ENCODE assay signal across 1 cellular context in the genomic region with DNA sequence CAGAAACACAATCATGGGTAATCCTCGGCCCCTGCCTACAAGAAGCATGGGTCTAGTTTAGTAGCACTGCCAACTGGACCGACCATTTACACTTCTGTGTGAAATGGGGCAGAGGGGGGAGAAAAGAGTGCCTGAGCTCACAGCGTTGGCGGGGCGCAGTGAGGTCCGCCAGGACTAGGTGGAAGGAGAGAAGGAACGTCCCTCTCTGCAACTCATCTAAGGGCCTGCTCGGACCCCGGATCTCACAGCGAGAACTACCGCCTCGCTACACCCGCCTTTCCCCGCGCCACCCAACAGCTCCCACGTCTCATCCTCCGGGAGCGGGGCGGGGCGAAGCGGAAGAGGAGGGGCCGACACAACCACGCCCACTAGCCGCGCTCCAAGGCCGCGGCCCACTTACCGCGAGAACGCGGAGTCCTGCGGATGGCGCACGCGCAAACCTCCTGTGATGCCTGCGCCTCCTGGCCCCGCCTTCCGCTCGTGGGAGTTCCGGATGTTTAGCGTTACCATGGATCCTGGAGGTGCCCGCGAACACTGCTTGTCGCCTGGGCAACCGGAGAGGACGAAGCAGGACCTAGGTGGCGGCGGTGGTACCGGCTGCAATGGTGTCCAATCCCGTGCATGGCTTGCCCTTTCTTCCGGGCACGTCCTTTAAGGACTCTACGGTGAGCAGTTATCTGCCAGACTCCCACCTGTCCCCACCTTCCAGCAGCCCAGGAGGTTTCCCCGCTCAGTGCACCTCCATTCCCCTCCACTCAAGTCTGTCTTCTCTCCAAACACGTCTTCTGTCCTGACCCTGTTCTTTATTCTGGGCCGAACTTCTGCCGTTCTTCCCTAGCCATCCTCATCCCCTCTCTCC.
TF ChIP-seq lines count a peak whose summit lies in the region.

A gene with protein sequence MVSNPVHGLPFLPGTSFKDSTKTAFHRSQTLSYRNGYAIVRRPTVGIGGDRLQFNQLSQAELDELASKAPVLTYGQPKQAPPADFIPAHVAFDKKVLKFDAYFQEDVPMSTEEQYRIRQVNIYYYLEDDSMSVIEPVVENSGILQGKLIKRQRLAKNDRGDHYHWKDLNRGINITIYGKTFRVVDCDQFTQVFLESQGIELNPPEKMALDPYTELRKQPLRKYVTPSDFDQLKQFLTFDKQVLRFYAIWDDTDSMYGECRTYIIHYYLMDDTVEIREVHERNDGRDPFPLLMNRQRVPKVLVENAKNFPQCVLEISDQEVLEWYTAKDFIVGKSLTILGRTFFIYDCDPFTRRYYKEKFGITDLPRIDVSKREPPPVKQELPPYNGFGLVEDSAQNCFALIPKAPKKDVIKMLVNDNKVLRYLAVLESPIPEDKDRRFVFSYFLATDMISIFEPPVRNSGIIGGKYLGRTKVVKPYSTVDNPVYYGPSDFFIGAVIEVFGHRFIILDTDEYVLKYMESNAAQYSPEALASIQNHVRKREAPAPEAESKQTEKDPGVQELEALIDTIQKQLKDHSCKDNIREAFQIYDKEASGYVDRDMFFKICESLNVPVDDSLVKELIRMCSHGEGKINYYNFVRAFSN (plus strand): TSS at position 534 of the 859 bp plus-strand sequence. CDS start 69 bp downstream, at position 603.

TF ChIP-seq in HepG2, 621 proteins besides CTCF, POLR2A, EP300 and RAD21 (continued from another document and continues in another):
- TF ChIP-seq CEBPZ (IDR thresholded peaks at IDR 0.05; ENCODE audit: low read length): no peak
- no peak; the same call in 1 of the 2 replicates for TF ChIP-seq ZNF333 (CRISPR knock-in tag; IDR thresholded peaks at IDR 0.05; ENCODE audit: borderline replicate concordance)
- TF ChIP-seq, protein P1, sequence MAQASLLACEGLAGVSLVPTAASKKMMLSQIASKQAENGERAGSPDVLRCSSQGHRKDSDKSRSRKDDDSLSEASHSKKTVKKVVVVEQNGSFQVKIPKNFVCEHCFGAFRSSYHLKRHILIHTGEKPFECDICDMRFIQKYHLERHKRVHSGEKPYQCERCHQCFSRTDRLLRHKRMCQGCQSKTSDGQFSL (CRISPR knock-in tag; IDR thresholded peaks at IDR 0.05): peak; percentile 46; the same call in 1 of the 2 replicates
- TF ChIP-seq ATF3 (CRISPR knock-in tag; IDR thresholded peaks at IDR 0.05): peak; percentile 33; the same call in 1 of the 2 replicates
- TF ChIP-seq ZNF253 (CRISPR knock-in tag; IDR thresholded peaks at IDR 0.05; ENCODE audit: borderline replicate concordance): no peak
- TF ChIP-seq KLF11 (CRISPR knock-in tag; IDR thresholded peaks at IDR 0.05): no peak
- TF ChIP-seq PAWR (CRISPR knock-in tag; IDR thresholded peaks at IDR 0.05; ENCODE audit: borderline replicate concordance): 0 out of 2 replicates have a peak, but pooled peaks have one; percentile 70
- TF ChIP-seq NRL (CRISPR knock-in tag; IDR thresholded peaks at IDR 0.05; ENCODE audit: borderline replicate concordance): no peak; the same call in 1 of the 2 replicates
- peak; percentile 34; the same call in 1 of the 2 replicates for TF ChIP-seq ZNF441 (CRISPR knock-in tag; IDR thresholded peaks at IDR 0.05; ENCODE audit: borderline replicate concordance)
- TF ChIP-seq, protein P2, sequence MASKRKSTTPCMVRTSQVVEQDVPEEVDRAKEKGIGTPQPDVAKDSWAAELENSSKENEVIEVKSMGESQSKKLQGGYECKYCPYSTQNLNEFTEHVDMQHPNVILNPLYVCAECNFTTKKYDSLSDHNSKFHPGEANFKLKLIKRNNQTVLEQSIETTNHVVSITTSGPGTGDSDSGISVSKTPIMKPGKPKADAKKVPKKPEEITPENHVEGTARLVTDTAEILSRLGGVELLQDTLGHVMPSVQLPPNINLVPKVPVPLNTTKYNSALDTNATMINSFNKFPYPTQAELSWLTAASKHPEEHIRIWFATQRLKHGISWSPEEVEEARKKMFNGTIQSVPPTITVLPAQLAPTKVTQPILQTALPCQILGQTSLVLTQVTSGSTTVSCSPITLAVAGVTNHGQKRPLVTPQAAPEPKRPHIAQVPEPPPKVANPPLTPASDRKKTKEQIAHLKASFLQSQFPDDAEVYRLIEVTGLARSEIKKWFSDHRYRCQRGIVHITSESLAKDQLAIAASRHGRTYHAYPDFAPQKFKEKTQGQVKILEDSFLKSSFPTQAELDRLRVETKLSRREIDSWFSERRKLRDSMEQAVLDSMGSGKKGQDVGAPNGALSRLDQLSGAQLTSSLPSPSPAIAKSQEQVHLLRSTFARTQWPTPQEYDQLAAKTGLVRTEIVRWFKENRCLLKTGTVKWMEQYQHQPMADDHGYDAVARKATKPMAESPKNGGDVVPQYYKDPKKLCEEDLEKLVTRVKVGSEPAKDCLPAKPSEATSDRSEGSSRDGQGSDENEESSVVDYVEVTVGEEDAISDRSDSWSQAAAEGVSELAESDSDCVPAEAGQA (IDR thresholded peaks at IDR 0.05; ENCODE audit: low read depth): peak; percentile 23; the same call in 1 of the 2 replicates
- TF ChIP-seq, protein P2 (CRISPR knock-in tag; IDR thresholded peaks at IDR 0.05; ENCODE audit: borderline replicate concordance): no peak
- TF ChIP-seq SSRP1 (CRISPR knock-in tag; IDR thresholded peaks at IDR 0.05): no peak; the same call in 1 of the 2 replicates
- no peak for TF ChIP-seq SRSF4 (IDR thresholded peaks at IDR 0.05; ENCODE audit: low read depth, low read length, poor library complexity, severe bottlenecking)
- peak; percentile 21; the same call in 1 of the 2 replicates for TF ChIP-seq ETV6 (CRISPR knock-in tag; conservative IDR thresholded peaks at IDR 0.05)
- TF ChIP-seq NFIC (IDR thresholded peaks at IDR 0.05; ENCODE audit: low read length): no peak
- TF ChIP-seq, protein P3, sequence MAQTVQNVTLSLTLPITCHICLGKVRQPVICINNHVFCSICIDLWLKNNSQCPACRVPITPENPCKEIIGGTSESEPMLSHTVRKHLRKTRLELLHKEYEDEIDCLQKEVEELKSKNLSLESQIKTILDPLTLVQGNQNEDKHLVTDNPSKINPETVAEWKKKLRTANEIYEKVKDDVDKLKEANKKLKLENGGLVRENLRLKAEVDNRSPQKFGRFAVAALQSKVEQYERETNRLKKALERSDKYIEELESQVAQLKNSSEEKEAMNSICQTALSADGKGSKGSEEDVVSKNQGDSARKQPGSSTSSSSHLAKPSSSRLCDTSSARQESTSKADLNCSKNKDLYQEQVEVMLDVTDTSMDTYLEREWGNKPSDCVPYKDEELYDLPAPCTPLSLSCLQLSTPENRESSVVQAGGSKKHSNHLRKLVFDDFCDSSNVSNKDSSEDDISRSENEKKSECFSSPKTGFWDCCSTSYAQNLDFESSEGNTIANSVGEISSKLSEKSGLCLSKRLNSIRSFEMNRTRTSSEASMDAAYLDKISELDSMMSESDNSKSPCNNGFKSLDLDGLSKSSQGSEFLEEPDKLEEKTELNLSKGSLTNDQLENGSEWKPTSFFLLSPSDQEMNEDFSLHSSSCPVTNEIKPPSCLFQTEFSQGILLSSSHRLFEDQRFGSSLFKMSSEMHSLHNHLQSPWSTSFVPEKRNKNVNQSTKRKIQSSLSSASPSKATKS (CRISPR knock-in tag; IDR thresholded peaks at IDR 0.05): no peak
- peak; percentile 72; the same call in 1 of the 2 replicates for TF ChIP-seq ZNF12 (CRISPR knock-in tag; IDR thresholded peaks at IDR 0.05)
- peak; percentile 31 for TF ChIP-seq CEBPG (CRISPR knock-in tag; IDR thresholded peaks at IDR 0.05)
- TF ChIP-seq, protein P4, sequence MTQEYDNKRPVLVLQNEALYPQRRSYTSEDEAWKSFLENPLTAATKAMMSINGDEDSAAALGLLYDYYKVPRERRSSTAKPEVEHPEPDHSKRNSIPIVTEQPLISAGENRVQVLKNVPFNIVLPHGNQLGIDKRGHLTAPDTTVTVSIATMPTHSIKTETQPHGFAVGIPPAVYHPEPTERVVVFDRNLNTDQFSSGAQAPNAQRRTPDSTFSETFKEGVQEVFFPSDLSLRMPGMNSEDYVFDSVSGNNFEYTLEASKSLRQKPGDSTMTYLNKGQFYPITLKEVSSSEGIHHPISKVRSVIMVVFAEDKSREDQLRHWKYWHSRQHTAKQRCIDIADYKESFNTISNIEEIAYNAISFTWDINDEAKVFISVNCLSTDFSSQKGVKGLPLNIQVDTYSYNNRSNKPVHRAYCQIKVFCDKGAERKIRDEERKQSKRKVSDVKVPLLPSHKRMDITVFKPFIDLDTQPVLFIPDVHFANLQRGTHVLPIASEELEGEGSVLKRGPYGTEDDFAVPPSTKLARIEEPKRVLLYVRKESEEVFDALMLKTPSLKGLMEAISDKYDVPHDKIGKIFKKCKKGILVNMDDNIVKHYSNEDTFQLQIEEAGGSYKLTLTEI (CRISPR knock-in tag; conservative IDR thresholded peaks at IDR 0.05): no peak
- no peak for TF ChIP-seq IKZF1 (IDR thresholded peaks at IDR 0.05)
- peak; percentile 91 for TF ChIP-seq ZNF614 (CRISPR knock-in tag; IDR thresholded peaks at IDR 0.05; ENCODE audit: borderline replicate concordance)
- TF ChIP-seq ZNF33B (CRISPR knock-in tag; IDR thresholded peaks at IDR 0.05): 0 out of 2 replicates have a peak, but pooled peaks have one; percentile 50
- no peak for TF ChIP-seq CCDC6 (CRISPR knock-in tag; IDR thresholded peaks at IDR 0.05)
- TF ChIP-seq TEF (CRISPR knock-in tag; IDR thresholded peaks at IDR 0.05): no peak
- no peak; the same call in 1 of the 2 replicates for TF ChIP-seq ZBTB46 (CRISPR knock-in tag; IDR thresholded peaks at IDR 0.05; ENCODE audit: borderline replicate concordance)
